ENCODE assay signal across 1 cellular context in genomic region chr2:175181104-175181876, GRCh38.
TF ChIP-seq lines count a peak whose summit lies in the region.

TSS of gene ATP5MC3 (minus strand) at chr2:175181710. CDS start at chr2:175181393, 317 bp downstream.

TF ChIP-seq in HepG2, 621 proteins besides CTCF, POLR2A, EP300 and RAD21 (continued from another document and continues in another):
- peak; percentile 99 for TF ChIP-seq DMTF1 (CRISPR knock-in tag; IDR thresholded peaks at IDR 0.05)
- TF ChIP-seq KDM2A (CRISPR knock-in tag; IDR thresholded peaks at IDR 0.05; ENCODE audit: borderline replicate concordance, low read depth): peak; percentile 85; the same call in 1 of the 2 replicates
- peak; percentile 83 for TF ChIP-seq IRF2 (CRISPR knock-in tag; IDR thresholded peaks at IDR 0.05)
- no peak for TF ChIP-seq MAFG (CRISPR knock-in tag; IDR thresholded peaks at IDR 0.05)
- TF ChIP-seq HMGA1 (CRISPR knock-in tag; conservative IDR thresholded peaks at IDR 0.05): no peak
- peak; percentile 54; the same call in 1 of the 2 replicates for TF ChIP-seq HMG20A (CRISPR knock-in tag; IDR thresholded peaks at IDR 0.05; ENCODE audit: borderline replicate concordance)
- no peak; the same call in 1 of the 2 replicates for TF ChIP-seq TBX3 (IDR thresholded peaks at IDR 0.05; ENCODE audit: borderline replicate concordance)
- no peak for TF ChIP-seq ATRX (CRISPR knock-in tag; IDR thresholded peaks at IDR 0.05; ENCODE audit: borderline replicate concordance)
- TF ChIP-seq MAX (IDR thresholded peaks at IDR 0.05): peak; percentile 61
- TF ChIP-seq ZNF792 (CRISPR knock-in tag; IDR thresholded peaks at IDR 0.05): peak; percentile 89
- peak; percentile 45 for TF ChIP-seq ZNF710 (CRISPR knock-in tag; IDR thresholded peaks at IDR 0.05; ENCODE audit: borderline replicate concordance)
- no peak for TF ChIP-seq RFXAP (CRISPR knock-in tag; IDR thresholded peaks at IDR 0.05; ENCODE audit: borderline replicate concordance)
- no peak; the same call in 1 of the 2 replicates for TF ChIP-seq NFAT5 (CRISPR knock-in tag; IDR thresholded peaks at IDR 0.05)
- TF ChIP-seq HOXA9 (CRISPR knock-in tag; IDR thresholded peaks at IDR 0.05; ENCODE audit: borderline replicate concordance): no peak
- TF ChIP-seq ZNF280B (CRISPR knock-in tag; IDR thresholded peaks at IDR 0.05; ENCODE audit: borderline replicate concordance): no peak; the same call in 1 of the 2 replicates
- TF ChIP-seq ZNF10 (CRISPR knock-in tag; IDR thresholded peaks at IDR 0.05; ENCODE audit: borderline replicate concordance, low read depth): no peak
- peak; percentile 95 for TF ChIP-seq BORCS8-MEF2B (CRISPR knock-in tag; IDR thresholded peaks at IDR 0.05)
- peak; percentile 98 for TF ChIP-seq ZFX (CRISPR knock-in tag; IDR thresholded peaks at IDR 0.05; ENCODE audit: low read depth)
- peak; percentile 76 for TF ChIP-seq ATF6 (CRISPR knock-in tag; conservative IDR thresholded peaks at IDR 0.05)
- peak; percentile 99 for TF ChIP-seq POLR2AphosphoS5 (IDR thresholded peaks at IDR 0.05; ENCODE audit: low read depth, low read length)
- no peak; the same call in 1 of the 2 replicates for TF ChIP-seq TFE3 (CRISPR knock-in tag; IDR thresholded peaks at IDR 0.05)
- peak; percentile 57; the same call in 1 of the 2 replicates for TF ChIP-seq PHF21A (CRISPR knock-in tag; IDR thresholded peaks at IDR 0.05)
- no peak for TF ChIP-seq FOSL1 (CRISPR knock-in tag; IDR thresholded peaks at IDR 0.05; ENCODE audit: borderline replicate concordance)
- TF ChIP-seq RXRA (CRISPR knock-in tag; IDR thresholded peaks at IDR 0.05): peak; percentile 91
- peak; percentile 64; the same call in 1 of the 2 replicates for TF ChIP-seq FOXP4 (CRISPR knock-in tag; IDR thresholded peaks at IDR 0.05)
- no peak for TF ChIP-seq FIP1L1 (IDR thresholded peaks at IDR 0.05; ENCODE audit: borderline replicate concordance, insufficient read depth, low read depth, low read length)
- no peak; the same call in 1 of the 2 replicates for TF ChIP-seq ZNF652 (CRISPR knock-in tag; IDR thresholded peaks at IDR 0.05; ENCODE audit: borderline replicate concordance, low read depth)
- TF ChIP-seq GATAD1 (CRISPR knock-in tag; IDR thresholded peaks at IDR 0.05): peak; percentile 91
- TF ChIP-seq PRDM4 (CRISPR knock-in tag; IDR thresholded peaks at IDR 0.05; ENCODE audit: borderline replicate concordance): 0 out of 2 replicates have a peak, but pooled peaks have one; percentile 22
- no peak for TF ChIP-seq RAD51 (IDR thresholded peaks at IDR 0.05; ENCODE audit: borderline replicate concordance)
- no peak; the same call in 1 of the 2 replicates for TF ChIP-seq ATAD3A (CRISPR knock-in tag; IDR thresholded peaks at IDR 0.05)
- peak; percentile 77; the same call in 1 of the 2 replicates for TF ChIP-seq FOXJ3 (CRISPR knock-in tag; IDR thresholded peaks at IDR 0.05; ENCODE audit: borderline replicate concordance)
- TF ChIP-seq ZBTB49 (CRISPR knock-in tag; IDR thresholded peaks at IDR 0.05; ENCODE audit: borderline replicate concordance): no peak
